Comparison of ENCODE assay signal across 8 cellular contexts in genomic region chr2:54572636-54573531, GRCh38.
A peak's percentile ranks its signal among the peaks of the same experiment; 100 is the strongest.
DNase-seq lines count a peak whose midpoint lies in the region; ATAC-seq and TF ChIP-seq lines count a peak whose summit lies in the region.

No MANE protein-coding gene starts in this region.

- peaks cover 94% of the 10 kb centered on the region for H3K79me2 ChIP-seq in HCT116 (ENCODE audit: insufficient read depth, low read length)

- no peaks in the 10 kb centered on the region for H4K20me1 ChIP-seq in HCT116 (ENCODE audit: insufficient read depth)

- H3K9ac ChIP-seq in HCT116 (ENCODE audit: low read length) = no peak overlapping the region

- H3K4me3 ChIP-seq in HCT116 (replicated peaks in 1 of 2; ENCODE audit: low read depth in 1 of 2, low read length in 2 of 2) = no peak overlapping the region
- H3K4me3 ChIP-seq in esophagus (ENCODE audit: low read depth in 1 of 2, low read length in 2 of 2) = no peak overlapping the region

- no peak for TF ChIP-seq RAD21 in HCT116 (IDR thresholded peaks at IDR 0.05; ENCODE audit: low read depth)

- no peaks in the 10 kb centered on the region for H3K27me3 Mint-ChIP-seq in activated B cell treated with CpG ODN at 0.5 μM for 24 hours

- no peaks in the 10 kb centered on the region for H3K9me2 ChIP-seq in HCT116 (ENCODE audit: insufficient read depth)

- H3K27ac ChIP-seq in HCT116 (ENCODE audit: low read depth, low read length) (peak overlapping the region; percentile 48), esophagus (ENCODE audit: low read depth in 2 of 2, low read length in 1 of 2) (peak overlapping the region; percentile 78 to 94)

- TF ChIP-seq CTCF in HCT116 (IDR thresholded peaks at IDR 0.05 in 2 of 3, conservative IDR thresholded peaks at IDR 0.05 in 1 of 3; ENCODE audit: borderline replicate concordance in 1 of 3, insufficient read depth in 1 of 3, low read depth in 2 of 3, low read length in 2 of 3) = no peak
- TF ChIP-seq CTCF in activated B cell treated with CpG ODN at 0.5 μM for 24 hours (IDR thresholded peaks at IDR 0.05) = no peak

- peak overlapping the region; percentile 69 for H3K4me3 Mint-ChIP-seq in activated B cell treated with CpG ODN at 0.5 μM for 24 hours

- H3K27me3 ChIP-seq in HCT116 (ENCODE audit: insufficient read depth, low read length) = no peaks in the 10 kb centered on the region
- H3K27me3 ChIP-seq in esophagus (ENCODE audit: control insufficient read depth in 1 of 2, insufficient read depth in 2 of 2, low read length in 2 of 2) = no peaks in the 10 kb centered on the region

- H3K36me3 Mint-ChIP-seq in activated B cell treated with CpG ODN at 0.5 μM for 24 hours (ENCODE audit: low read depth) = peaks cover 13% of the 10 kb centered on the region

- H3K36me3 ChIP-seq in HCT116 (ENCODE audit: control insufficient read depth in 1 of 2, insufficient read depth in 2 of 2, low read length in 2 of 2) (no peaks in the 10 kb centered on the region), esophagus (ENCODE audit: control insufficient read depth in 2 of 2, insufficient read depth in 2 of 2, low read length in 1 of 2) (no peaks in the 10 kb centered on the region)

- peak overlapping the region; percentile 94 for H3K27ac Mint-ChIP-seq in activated B cell treated with CpG ODN at 0.5 μM for 24 hours

- TF ChIP-seq POLR2A in HCT116 (IDR thresholded peaks at IDR 0.05; ENCODE audit: borderline replicate concordance, extremely low read depth, insufficient read depth, insufficient read length) = no peak

- RAD21 ChIA-PET in HCT116 (lab: Charles Lee; ENCODE audit: low non-redundant PET in 1 of 2, low total read pairs in 2 of 2, uncharacterized antibody in 2 of 2, unreplicated experiment in 2 of 2) = no interaction called here

- intact Hi-C loops in HCT116 (cut with micrococcal nuclease) (no loop called here), activated B cell treated with CpG ODN at 0.5 μM for 24 hours (cut with micrococcal nuclease) (loop anchor here (5.0 kb wide), 2 partner anchors 479 to 1044 kb away; partner anchors contain the start of genes PPP4R3B and RTN4), sciatic nerve (cut with DNase I) (no loop called here)

- peaks cover 98% of the 10 kb centered on the region for H3K4me1 Mint-ChIP-seq in activated B cell treated with CpG ODN at 0.5 μM for 24 hours

- DNase-seq in HCT116 (ENCODE audit: low read depth, low spot score) (no peak), activated B cell treated with CpG ODN at 0.5 μM for 24 hours (no peak), sciatic nerve (ENCODE audit: low spot score) (no peak), iPS-NIHi7 (ENCODE audit: extremely low spot score) (no peak), NCI-H128 (lab: John Stamatoyannopoulos, UW; ENCODE audit: unreplicated experiment) (no peak)

- H3K9me3 ChIP-seq in HCT116 (ENCODE audit: control insufficient read depth in 1 of 2, insufficient read depth in 1 of 2, low read depth in 1 of 2, low read length in 2 of 2) (no peaks in the 10 kb centered on the region), esophagus (ENCODE audit: control insufficient read depth in 2 of 2, insufficient read depth in 1 of 2, low read depth in 1 of 2, low read length in 1 of 2) (no peaks in the 10 kb centered on the region)

- H3K9me3 Mint-ChIP-seq in activated B cell treated with CpG ODN at 0.5 μM for 24 hours = no peaks in the 10 kb centered on the region

- H3K4me1 ChIP-seq in HCT116 (ENCODE audit: control insufficient read depth in 1 of 2, insufficient read depth in 2 of 2, low read length in 2 of 2) (peaks cover 39 to 52% of the 10 kb centered on the region in 2 experiments), esophagus (ENCODE audit: control insufficient read depth in 2 of 2, insufficient read depth in 2 of 2, low read length in 1 of 2) (peaks cover 13 to 20% of the 10 kb centered on the region in 2 donors)

- H3K4me2 ChIP-seq in HCT116 (ENCODE audit: low read length) = peak overlapping the region; percentile 35

- no peak overlapping the region for H2AFZ ChIP-seq in HCT116 (ENCODE audit: low read depth, low read length, poor library complexity, severe bottlenecking)

- BruUV-seq in HCT116 (replicated peaks; lab: Mats Ljungman, UMichigan) = no TSS peak

- ATAC-seq in HCT116 (no peak), activated B cell treated with CpG ODN at 0.5 μM for 24 hours (ENCODE audit: low read depth) (no peak), sciatic nerve (peak; percentile 7), HG02763 (IDR thresholded peaks at IDR 0.05; ENCODE audit: unreplicated experiment) (no peak), GM21717 (IDR thresholded peaks at IDR 0.05; ENCODE audit: unreplicated experiment) (no peak)

- CTCF ChIA-PET in HCT116 (lab: Charles Lee) (no interaction called here), activated B cell treated with CpG ODN at 0.5 μM for 24 hours (lab: Charles Lee) (interaction anchor here (1.0 to 4.2 kb wide), 2 partner anchors 13 to 14 kb away, joined by 3 to 21 read pairs; no protein-coding TSS in a partner anchor)

- WGBS in esophagus, 2 donors = 58 to 61% methylated on average over 9 of the region's 9 CpGs

- POLR2A ChIA-PET in HCT116 (lab: Charles Lee) (no interaction called here), activated B cell treated with CpG ODN at 0.5 μM for 24 hours (lab: Charles Lee) (interaction anchor here (0.8 to 11.2 kb wide), 5 partner anchors 8 to 62 kb away, joined by 3 to 198 read pairs (median 12); no protein-coding TSS in a partner anchor)

TF ChIP-seq in HCT116, 20 proteins besides CTCF, POLR2A, EP300 and RAD21:
- TF ChIP-seq SP1 (IDR thresholded peaks at IDR 0.05; ENCODE audit: low read depth) = 0 out of 2 replicates have a peak, but pooled peaks have one; percentile 5
- TF ChIP-seq YY1 (IDR thresholded peaks at IDR 0.05; ENCODE audit: extremely low read depth, insufficient replicate concordance, low read depth, low read length) = no peak
- TF ChIP-seq CBX3 (IDR thresholded peaks at IDR 0.05; ENCODE audit: low read depth) = no peak
- no peak for TF ChIP-seq ZNF274 (IDR thresholded peaks at IDR 0.05; ENCODE audit: low read depth, low read length)
- TF ChIP-seq MAX (IDR thresholded peaks at IDR 0.05) = no peak
TF ChIP-seq in HCT116: peak in this region for 1.
